Comparison of ENCODE assay signal across 15 cellular contexts in genomic region chr2:24725956-24726355, GRCh38.
"Had no signal": no experiment of that assay in that cellular context is flagged by ENCODE, and none has a peak within 500 bp of the region (broad histone marks: within the 10 kb centered on the region; RNA-seq: fewer than 3 reads in every experiment).

No MANE protein-coding gene starts in this region.

- H3K4me1 Mint-ChIP-seq: neural crest cell had no signal

- H3K4me3 ChIP-seq: ascending aorta, coronary artery, left ventricle myocardium inferior, spleen had no signal

- DNase-seq: activated CD4-positive, alpha-beta T cell treated with anti-CD3 and anti-CD28 coated beads, Interleukin-2, amount 50 U/mL, for 4 hours; activated gamma-delta T cell; head of caudate nucleus; kidney glomerular epithelial cell; left ventricle myocardium inferior; mammary epithelial cell; midbrain; retina; spleen; stimulated activated naive CD4-positive, alpha-beta T cell had no signal

- H3K4me3 Mint-ChIP-seq: activated naive CD4-positive, alpha-beta T cell treated with anti-CD3 and anti-CD28 coated beads, Interleukin-2, amount 50 U/mL, for 24 hours; neural crest cell had no signal

- H3K27ac ChIP-seq: ascending aorta, coronary artery, left ventricle myocardium inferior, spleen had no signal

- H3K9me3 Mint-ChIP-seq: activated naive CD4-positive, alpha-beta T cell treated with anti-CD3 and anti-CD28 coated beads, Interleukin-2, amount 50 U/mL, for 24 hours; neural crest cell had no signal

- FAIRE-seq: frontal cortex had no signal

- H3K27ac Mint-ChIP-seq: activated naive CD4-positive, alpha-beta T cell treated with anti-CD3 and anti-CD28 coated beads, Interleukin-2, amount 50 U/mL, for 24 hours had no signal

- H3K27me3 ChIP-seq: ascending aorta, spleen had no signal

- H3K27me3 Mint-ChIP-seq: activated naive CD4-positive, alpha-beta T cell treated with anti-CD3 and anti-CD28 coated beads, Interleukin-2, amount 50 U/mL, for 24 hours had no signal

- H3K9me3 ChIP-seq: ascending aorta, left ventricle myocardium inferior, spleen had no signal
